1 cellular context compared by ENCODE assay signal in genomic region chr17:16537130-16537458, GRCh38.
TF ChIP-seq lines count a peak whose summit lies in the region.

No MANE protein-coding gene starts in this region.

TF ChIP-seq in HepG2, 621 proteins besides CTCF, POLR2A, EP300 and RAD21:
- no peak for TF ChIP-seq ZMAT3 (CRISPR knock-in tag; conservative IDR thresholded peaks at IDR 0.05)
- TF ChIP-seq ZNF720 (CRISPR knock-in tag; IDR thresholded peaks at IDR 0.05), result no peak
- 0 out of 2 replicates have a peak, but pooled peaks have one; percentile 25 for TF ChIP-seq SAFB2 (CRISPR knock-in tag; IDR thresholded peaks at IDR 0.05; ENCODE audit: borderline replicate concordance, low read depth)
- TF ChIP-seq NFATC3 (CRISPR knock-in tag; IDR thresholded peaks at IDR 0.05), result no peak
- TF ChIP-seq FOXK1 (CRISPR knock-in tag; IDR thresholded peaks at IDR 0.05; ENCODE audit: borderline replicate concordance, low read depth), result no peak
- TF ChIP-seq ZNF607 (CRISPR knock-in tag; IDR thresholded peaks at IDR 0.05; ENCODE audit: borderline replicate concordance), result 0 out of 2 replicates have a peak, but pooled peaks have one; percentile 2
